Comparison of ENCODE assay signal across 21 cellular contexts in the genomic region with DNA sequence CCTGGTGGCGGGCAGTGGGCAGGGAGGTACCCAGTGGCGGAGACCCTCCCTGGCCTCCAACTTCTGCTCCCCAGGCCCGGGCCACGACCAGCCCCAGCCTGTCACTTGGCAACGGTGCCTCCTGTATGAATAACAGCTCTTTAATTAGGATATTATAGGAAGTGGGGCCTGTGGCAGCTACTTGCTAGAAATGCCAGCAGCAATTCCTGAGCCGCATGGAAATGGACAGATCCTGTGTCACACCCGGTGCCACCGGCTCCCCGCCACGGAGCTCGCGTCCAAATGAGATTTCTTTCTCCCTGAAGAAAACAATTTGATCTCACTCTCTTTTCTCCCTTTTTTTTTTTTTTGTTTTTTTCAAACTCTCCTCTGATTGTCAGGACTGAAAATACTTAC.
DNase-seq lines count a peak whose midpoint lies in the region; ATAC-seq lines count a peak whose summit lies in the region.
"Had no signal": no experiment of that assay in that cellular context is flagged by ENCODE, and none has a peak within 500 bp of the region (broad histone marks: within the 10 kb centered on the region; RNA-seq: fewer than 3 reads in every experiment).

No MANE protein-coding gene starts in this region.

- DNase-seq in NCI-H1694 treated with DMSO at 0.1 percent for 48 hours (lab: John Stamatoyannopoulos, UW), result peak; percentile 43
- DNase-seq in NCI-H1694 (lab: John Stamatoyannopoulos, UW), result no peak
- peak; percentile 59 for DNase-seq in NCI-H1105 treated with DMSO at 0.1 percent for 48 hours (lab: John Stamatoyannopoulos, UW)
- peak; percentile 55 for DNase-seq in cerebellum (ENCODE audit: low spot score)
- peak; percentile 47 for DNase-seq in retina
- no peak for DNase-seq in EL
- DNase-seq: 8988T; activated CD4-positive, alpha-beta memory T cell treated with anti-CD3 and anti-CD28 coated beads for 36 hours; activated CD8-positive, alpha-beta memory T cell treated with anti-CD3 and anti-CD28 coated beads, Interleukin-2, amount 50 U/mL, for 48 hours; CD4-positive, alpha-beta T cell; effector memory CD8-positive, alpha-beta T cell; H7; IMR-90; kidney glomerular epithelial cell; NCI-H526 treated with DMSO at 0.1 percent for 48 hours; small intestine; stimulated activated CD4-positive, alpha-beta T cell treated with anti-CD3 and anti-CD28 coated beads, Interleukin-1b, Interleukin-23, amount 100 ng/mL, for 48 hours; T-helper 1 cell; transverse colon had no signal

- ATAC-seq in GM18520 (IDR thresholded peaks at IDR 0.05; ENCODE audit: unreplicated experiment), result no peak
- no peak for ATAC-seq in HG02852 (IDR thresholded peaks at IDR 0.05; ENCODE audit: unreplicated experiment)
- ATAC-seq: effector memory CD8-positive, alpha-beta T cell had no signal

Comparison
In these comparisons a context has a peak if more than half of its experiments do, and no peak if none do; other contexts are left out.
1. DNase-seq: peak in NCI-H1694 treated with DMSO at 0.1 percent for 48 hours (single experiment), NCI-H1105 treated with DMSO at 0.1 percent for 48 hours (single experiment), cerebellum (single experiment) and retina (single experiment); none in NCI-H1694 (single experiment) and EL (single experiment).